Comparison of ENCODE assay signal across 21 cellular contexts in the genomic region with DNA sequence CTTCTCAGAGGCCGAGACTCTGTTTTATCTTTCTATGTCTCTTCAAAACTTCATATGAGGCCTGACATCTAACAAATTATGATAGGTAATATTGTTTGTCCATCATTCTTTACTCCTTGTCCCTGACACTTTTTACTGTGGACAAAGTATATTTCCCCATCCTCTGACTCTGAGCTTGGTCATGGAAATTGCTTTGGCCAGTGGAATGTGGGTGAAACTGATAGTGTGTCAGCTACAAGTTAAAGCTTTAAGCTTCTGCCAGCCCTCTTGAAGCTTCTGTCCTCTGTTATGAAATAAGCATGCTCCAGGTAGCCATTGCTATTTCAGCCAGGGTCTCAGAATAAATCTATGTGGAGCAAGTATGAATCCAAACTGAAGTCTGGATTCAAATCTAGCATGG.
DNase-seq lines count a peak whose midpoint lies in the region; ATAC-seq lines count a peak whose summit lies in the region.
"Had no signal": no experiment of that assay in that cellular context is flagged by ENCODE, and none has a peak within 500 bp of the region (broad histone marks: within the 10 kb centered on the region; RNA-seq: fewer than 3 reads in every experiment).

No MANE protein-coding gene starts in this region.

- ATAC-seq in activated naive CD8-positive, alpha-beta T cell treated with anti-CD3 and anti-CD28 coated beads, Interleukin-2, amount 50 U/mL, for 24 hours: no peak
- ATAC-seq in stimulated activated effector memory CD8-positive, alpha-beta T cell treated with anti-CD3 and anti-CD28 coated beads, Interleukin-12 subunit alpha, Interleukin-12 subunit beta, amount 100 ng/mL, for 72 hours: no peak
- ATAC-seq: HepG2, WTC11 had no signal

- intact Hi-C loops in activated CD4-positive, alpha-beta T cell treated with anti-CD3 and anti-CD28 coated beads, Interleukin-2, amount 10 ng/mL, durations not matched to agents 24 days and 14 days (cut with micrococcal nuclease): no loop called here

- H3K27me3 Mint-ChIP-seq in activated CD4-positive, alpha-beta T cell treated with anti-CD3 and anti-CD28 coated beads, Interleukin-2, amount 10 ng/mL, durations not matched to agents 24 days and 14 days: no peaks in the 10 kb centered on the region
- peaks cover 2% of the 10 kb centered on the region for H3K27me3 Mint-ChIP-seq in IgD-negative memory B cell
- no peaks in the 10 kb centered on the region for H3K27me3 Mint-ChIP-seq in activated naive CD8-positive, alpha-beta T cell treated with anti-CD3 and anti-CD28 coated beads, Interleukin-2, amount 50 U/mL, for 24 hours
- H3K27me3 Mint-ChIP-seq: type B pancreatic cell had no signal

- peak overlapping the region; percentile 54 for H3K27ac Mint-ChIP-seq in activated CD4-positive, alpha-beta T cell treated with anti-CD3 and anti-CD28 coated beads, Interleukin-2, amount 10 ng/mL, durations not matched to agents 24 days and 14 days
- H3K27ac Mint-ChIP-seq in IgD-negative memory B cell: peak overlapping the region in 2 of 3 donors; percentile 13 to 71
- H3K27ac Mint-ChIP-seq in activated naive CD8-positive, alpha-beta T cell treated with anti-CD3 and anti-CD28 coated beads, Interleukin-2, amount 50 U/mL, for 24 hours: peak overlapping the region; percentile 77
- H3K27ac Mint-ChIP-seq in stimulated activated effector memory CD8-positive, alpha-beta T cell treated with anti-CD3 and anti-CD28 coated beads, Interleukin-12 subunit alpha, Interleukin-12 subunit beta, amount 100 ng/mL, for 72 hours: peak overlapping the region; percentile 82
- H3K27ac Mint-ChIP-seq: activated naive CD4-positive, alpha-beta T cell treated with anti-CD3 and anti-CD28 coated beads, Interleukin-2, amount 50 U/mL, for 72 hours; activated T-cell treated with anti-CD3 and anti-CD28 coated beads, Interleukin-2, amount 50 U/mL, for 24 hours; type B pancreatic cell; WTC11 had no signal

- H3K36me3 Mint-ChIP-seq in activated CD4-positive, alpha-beta T cell treated with anti-CD3 and anti-CD28 coated beads, Interleukin-2, amount 10 ng/mL, durations not matched to agents 24 days and 14 days (ENCODE audit: low read depth): no peaks in the 10 kb centered on the region
- H3K36me3 Mint-ChIP-seq in IgD-negative memory B cell: no peaks in the 10 kb centered on the region
- H3K36me3 Mint-ChIP-seq in activated naive CD8-positive, alpha-beta T cell treated with anti-CD3 and anti-CD28 coated beads, Interleukin-2, amount 50 U/mL, for 24 hours (ENCODE audit: low read depth): no peaks in the 10 kb centered on the region
- H3K36me3 Mint-ChIP-seq in stimulated activated effector memory CD8-positive, alpha-beta T cell treated with anti-CD3 and anti-CD28 coated beads, Interleukin-12 subunit alpha, Interleukin-12 subunit beta, amount 100 ng/mL, for 72 hours: no peaks in the 10 kb centered on the region
- H3K36me3 Mint-ChIP-seq: activated naive CD4-positive, alpha-beta T cell treated with anti-CD3 and anti-CD28 coated beads, Interleukin-2, amount 50 U/mL, for 72 hours; type B pancreatic cell; WTC11 had no signal

- H3K4me1 Mint-ChIP-seq in activated CD4-positive, alpha-beta T cell treated with anti-CD3 and anti-CD28 coated beads, Interleukin-2, amount 10 ng/mL, durations not matched to agents 24 days and 14 days: peaks cover 28% of the 10 kb centered on the region
- peaks cover 23 to 33% (median 23%) of the 10 kb centered on the region in 3 donors for H3K4me1 Mint-ChIP-seq in IgD-negative memory B cell
- H3K4me1 Mint-ChIP-seq in activated naive CD8-positive, alpha-beta T cell treated with anti-CD3 and anti-CD28 coated beads, Interleukin-2, amount 50 U/mL, for 24 hours: peaks cover 41% of the 10 kb centered on the region
- peaks cover 23% of the 10 kb centered on the region for H3K4me1 Mint-ChIP-seq in stimulated activated effector memory CD8-positive, alpha-beta T cell treated with anti-CD3 and anti-CD28 coated beads, Interleukin-12 subunit alpha, Interleukin-12 subunit beta, amount 100 ng/mL, for 72 hours

- no peak for DNase-seq in activated CD4-positive, alpha-beta T cell treated with anti-CD3 and anti-CD28 coated beads, Interleukin-2, amount 10 ng/mL, durations not matched to agents 24 days and 14 days
- no peak for DNase-seq in activated CD4-positive, alpha-beta T cell treated with anti-CD3 and anti-CD28 coated beads for 1 hour
- no peak for DNase-seq in activated naive CD8-positive, alpha-beta T cell treated with anti-CD3 and anti-CD28 coated beads, Interleukin-2, amount 50 U/mL, for 24 hours
- DNase-seq in stimulated activated effector memory CD8-positive, alpha-beta T cell treated with anti-CD3 and anti-CD28 coated beads, Interleukin-12 subunit alpha, Interleukin-12 subunit beta, amount 100 ng/mL, for 72 hours (ENCODE audit: low spot score in 2 of 2): no peak
- DNase-seq in central memory CD4-positive, alpha-beta T cell: no peak
- no peak for DNase-seq in NCI-H2196 (lab: John Stamatoyannopoulos, UW; ENCODE audit: unreplicated experiment)
- DNase-seq in stimulated activated CD4-positive, alpha-beta T cell treated with anti-CD3 and anti-CD28 coated beads, Interleukin-1b, Interleukin-23, amount 100 ng/mL, for 48 hours: no peak
- DNase-seq: activated CD8-positive, alpha-beta memory T cell treated with anti-CD3 and anti-CD28 coated beads for 24 hours; activated T-cell treated with anti-CD3 and anti-CD28 coated beads, Interleukin-2, amount 50 U/mL, for 24 hours; Caco-2; DMS79 treated with DMSO at 0.1 percent for 48 hours; HCEC 1CT; NCI-H1092; NCI-H187 treated with DMSO at 0.1 percent for 48 hours; NCI-H774; T1000 had no signal

- no peak overlapping the region for H3K4me3 Mint-ChIP-seq in activated CD4-positive, alpha-beta T cell treated with anti-CD3 and anti-CD28 coated beads, Interleukin-2, amount 10 ng/mL, durations not matched to agents 24 days and 14 days
- H3K4me3 Mint-ChIP-seq in IgD-negative memory B cell: peak overlapping the region in 3 of 4 donors; percentile 3 to 39 (median 30)
- no peak overlapping the region for H3K4me3 Mint-ChIP-seq in activated naive CD8-positive, alpha-beta T cell treated with anti-CD3 and anti-CD28 coated beads, Interleukin-2, amount 50 U/mL, for 24 hours
- H3K4me3 Mint-ChIP-seq in stimulated activated effector memory CD8-positive, alpha-beta T cell treated with anti-CD3 and anti-CD28 coated beads, Interleukin-12 subunit alpha, Interleukin-12 subunit beta, amount 100 ng/mL, for 72 hours: no peak overlapping the region
- H3K4me3 Mint-ChIP-seq: activated T-cell treated with anti-CD3 and anti-CD28 coated beads, Interleukin-2, amount 50 U/mL, for 24 hours; type B pancreatic cell; WTC11 had no signal

- peaks cover 4% of the 10 kb centered on the region for H3K9me3 Mint-ChIP-seq in activated CD4-positive, alpha-beta T cell treated with anti-CD3 and anti-CD28 coated beads, Interleukin-2, amount 10 ng/mL, durations not matched to agents 24 days and 14 days
- no peaks in the 10 kb centered on the region for H3K9me3 Mint-ChIP-seq in IgD-negative memory B cell
- H3K9me3 Mint-ChIP-seq in activated naive CD8-positive, alpha-beta T cell treated with anti-CD3 and anti-CD28 coated beads, Interleukin-2, amount 50 U/mL, for 24 hours: peaks cover 3% of the 10 kb centered on the region
- H3K9me3 Mint-ChIP-seq in stimulated activated effector memory CD8-positive, alpha-beta T cell treated with anti-CD3 and anti-CD28 coated beads, Interleukin-12 subunit alpha, Interleukin-12 subunit beta, amount 100 ng/mL, for 72 hours: no peaks in the 10 kb centered on the region
- H3K9me3 Mint-ChIP-seq: activated naive CD4-positive, alpha-beta T cell treated with anti-CD3 and anti-CD28 coated beads, Interleukin-2, amount 50 U/mL, for 72 hours; activated T-cell treated with anti-CD3 and anti-CD28 coated beads, Interleukin-2, amount 50 U/mL, for 24 hours; type B pancreatic cell; WTC11 had no signal

Comparison
In these comparisons a context has a peak if more than half of its experiments do, and no peak if none do; other contexts are left out.
1. H3K4me3 Mint-ChIP-seq: peak in IgD-negative memory B cell (3 of 4); none in activated CD4-positive, alpha-beta T cell treated with anti-CD3 and anti-CD28 coated beads, Interleukin-2, amount 10 ng/mL, durations not matched to agents 24 days and 14 days (single experiment), activated naive CD8-positive, alpha-beta T cell treated with anti-CD3 and anti-CD28 coated beads, Interleukin-2, amount 50 U/mL, for 24 hours (single experiment) and stimulated activated effector memory CD8-positive, alpha-beta T cell treated with anti-CD3 and anti-CD28 coated beads, Interleukin-12 subunit alpha, Interleukin-12 subunit beta, amount 100 ng/mL, for 72 hours (single experiment).
2. Peak in every context shown above with its lines, with median percentiles within 50 percentile points of each other: H3K27ac Mint-ChIP-seq.